Comparison of ENCODE assay signal across 10 cellular contexts in the genomic region with DNA sequence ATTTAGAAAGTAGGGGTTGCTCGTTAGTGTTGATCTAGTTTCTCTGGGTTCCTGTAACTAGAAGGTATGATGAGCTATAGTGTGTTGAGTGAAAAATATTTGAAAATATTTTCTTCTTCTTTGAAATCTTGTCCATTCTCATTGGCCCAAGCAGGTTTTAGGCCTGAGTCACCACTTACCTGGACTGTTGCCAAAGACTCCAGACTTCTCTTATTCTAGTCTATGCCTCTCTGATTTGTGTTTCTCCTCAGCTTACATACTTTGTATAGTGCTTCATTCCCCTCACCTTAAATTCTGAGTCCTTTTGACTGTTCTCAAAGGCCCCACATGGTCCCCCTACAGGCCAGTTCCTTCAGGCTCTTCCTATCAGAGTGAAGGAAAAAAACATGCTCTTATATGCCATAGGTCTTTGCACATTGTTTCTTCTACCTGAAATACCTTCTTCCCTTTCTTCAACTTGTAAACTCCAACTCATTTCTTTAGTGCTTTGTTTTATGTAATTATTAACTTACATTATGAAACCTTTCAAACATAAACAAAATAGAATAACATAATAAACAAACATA.
A peak's percentile ranks its signal among the peaks of the same experiment; 100 is the strongest.
DNase-seq lines count a peak whose midpoint lies in the region; ATAC-seq, FAIRE-seq and TF ChIP-seq lines count a peak whose summit lies in the region.
"Had no signal": no experiment of that assay in that cellular context is flagged by ENCODE, and none has a peak within 500 bp of the region (broad histone marks: within the 10 kb centered on the region; RNA-seq: fewer than 3 reads in every experiment).

No MANE protein-coding gene starts in this region.

- no peaks in the 10 kb centered on the region for H3K9me2 ChIP-seq in OCI-LY7 (ENCODE audit: insufficient read depth, low read length)

- no peaks in the 10 kb centered on the region for H3K36me3 ChIP-seq in OCI-LY7 (ENCODE audit: insufficient read depth, low read length)
- no peaks in the 10 kb centered on the region for H3K36me3 ChIP-seq in endothelial cell of umbilical vein (ENCODE audit: control insufficient read depth in 2 of 2, extremely low read depth in 1 of 2, insufficient read depth in 2 of 2, low read length in 2 of 2)
- no peaks in the 10 kb centered on the region for H3K36me3 ChIP-seq in smooth muscle cell (ENCODE audit: low read depth)
- H3K36me3 ChIP-seq: gastroesophageal sphincter, prostate gland had no signal

- H3K4me2 ChIP-seq in OCI-LY7 (ENCODE audit: low read length) = no peak overlapping the region
- H3K4me2 ChIP-seq in endothelial cell of umbilical vein (ENCODE audit: insufficient read depth, low read length) = no peak overlapping the region
- H3K4me2 ChIP-seq in smooth muscle cell = no peak overlapping the region

- H3K9me3 ChIP-seq in OCI-LY7 (ENCODE audit: low read length) (no peaks in the 10 kb centered on the region), endothelial cell of umbilical vein (replicated peaks; ENCODE audit: control insufficient read depth, insufficient read depth, low read length) (no peaks in the 10 kb centered on the region), smooth muscle cell (replicated peaks; ENCODE audit: low read depth) (no peaks in the 10 kb centered on the region), right cardiac atrium (ENCODE audit: control insufficient read depth, low read length) (no peaks in the 10 kb centered on the region)
- H3K9me3 ChIP-seq: gastroesophageal sphincter, prostate gland had no signal

- TF ChIP-seq POLR2A in endothelial cell of umbilical vein (IDR thresholded peaks at IDR 0.05; ENCODE audit: low read depth, low read length) = no peak

- H3K9me1 ChIP-seq in endothelial cell of umbilical vein (replicated peaks; ENCODE audit: control insufficient read depth, extremely low read depth, insufficient read depth, low read length) = no peaks in the 10 kb centered on the region

- no peak for DNase-seq in OCI-LY7 (ENCODE audit: low spot score)
- peak; percentile 4 for DNase-seq in endothelial cell of umbilical vein (ENCODE audit: low read depth, low spot score)
- no peak for DNase-seq in smooth muscle cell (lab: John Stamatoyannopoulos, UW; ENCODE audit: unreplicated experiment)
- no peak for DNase-seq in right cardiac atrium
- no peak for DNase-seq in epidermal melanocyte (ENCODE audit: insufficient read length, low spot score)
- DNase-seq: activated CD8-positive, alpha-beta memory T cell treated with anti-CD3 and anti-CD28 coated beads, Interleukin-2, amount 50 U/mL, for 48 hours had no signal

- peak; percentile 22 for TF ChIP-seq CTCF in GM12873 (IDR thresholded peaks at IDR 0.05; ENCODE audit: insufficient read depth, low read depth, low read length, missing control alignments)
- TF ChIP-seq CTCF in OCI-LY7 (conservative IDR thresholded peaks at IDR 0.05; ENCODE audit: low read length) = peak; percentile 49
- TF ChIP-seq CTCF in endothelial cell of umbilical vein (IDR thresholded peaks at IDR 0.05; ENCODE audit: extremely low read depth in 1 of 2, insufficient read depth in 1 of 2, low read depth in 1 of 2, low read length in 2 of 2) = no peak
- peak; percentile 19 for TF ChIP-seq CTCF in smooth muscle cell (IDR thresholded peaks at IDR 0.05; ENCODE audit: borderline replicate concordance, insufficient read depth, poor library complexity, severe bottlenecking)

- CTCF ChIA-PET in OCI-LY7 (lab: Charles Lee; ENCODE audit: unreplicated experiment) = no interaction called here
- CTCF ChIA-PET in endothelial cell of umbilical vein (lab: Charles Lee) = no interaction called here

- H3K4me3 ChIP-seq in OCI-LY7 (ENCODE audit: low read depth, low read length, poor library complexity, severe bottlenecking) (no peak overlapping the region), endothelial cell of umbilical vein (replicated peaks in 1 of 3; ENCODE audit: insufficient read depth in 1 of 3, low read depth in 1 of 3, low read length in 3 of 3) (no peak overlapping the region), smooth muscle cell (no peak overlapping the region), right cardiac atrium (ENCODE audit: low read length) (no peak overlapping the region)
- H3K4me3 ChIP-seq: gastroesophageal sphincter, prostate gland had no signal

- H3K27ac ChIP-seq in OCI-LY7 (ENCODE audit: low read depth, low read length, poor library complexity, severe bottlenecking) = no peak overlapping the region
- no peak overlapping the region for H3K27ac ChIP-seq in endothelial cell of umbilical vein (ENCODE audit: insufficient read depth, low read depth, low read length)
- H3K27ac ChIP-seq in smooth muscle cell (ENCODE audit: low read depth) = no peak overlapping the region
- H3K27ac ChIP-seq in right cardiac atrium (ENCODE audit: low read length) = no peak overlapping the region
- H3K27ac ChIP-seq: gastroesophageal sphincter, prostate gland had no signal

- H3K4me1 ChIP-seq in OCI-LY7 (ENCODE audit: insufficient read depth, low read length, poor library complexity, severe bottlenecking) = no peaks in the 10 kb centered on the region
- H3K4me1 ChIP-seq in endothelial cell of umbilical vein (ENCODE audit: control insufficient read depth, extremely low read depth, insufficient read depth, low read length) = no peaks in the 10 kb centered on the region
- H3K4me1 ChIP-seq in smooth muscle cell (ENCODE audit: low read depth) = peaks cover 3% of the 10 kb centered on the region
- H3K4me1 ChIP-seq in right cardiac atrium (ENCODE audit: control insufficient read depth, insufficient read depth, low read length) = no peaks in the 10 kb centered on the region
- H3K4me1 ChIP-seq: gastroesophageal sphincter, prostate gland had no signal

- H3K9ac ChIP-seq in endothelial cell of umbilical vein (replicated peaks; ENCODE audit: extremely low read depth, insufficient read depth, low read length) (no peak overlapping the region), smooth muscle cell (ENCODE audit: low read depth) (no peak overlapping the region)

- peaks cover 4% of the 10 kb centered on the region for H3F3A ChIP-seq in smooth muscle cell (ENCODE audit: low read depth)

- H3K79me2 ChIP-seq in OCI-LY7 (ENCODE audit: insufficient read depth, low read depth, low read length) (no peaks in the 10 kb centered on the region), endothelial cell of umbilical vein (ENCODE audit: control insufficient read depth, insufficient read depth, low read length) (no peaks in the 10 kb centered on the region), smooth muscle cell (ENCODE audit: low read depth) (no peaks in the 10 kb centered on the region)

- intact Hi-C loops in OCI-LY7 (cut with micrococcal nuclease; ENCODE audit: unreplicated experiment) = no loop called here
- intact Hi-C loops in endothelial cell of umbilical vein (cut with micrococcal nuclease) = no loop called here
- intact Hi-C loops in right cardiac atrium (cut with DNase I) = no loop called here

- no peak for FAIRE-seq in endothelial cell of umbilical vein (lab: Jason Lieb, UNC)

- ATAC-seq in GM21786 (IDR thresholded peaks at IDR 0.05; ENCODE audit: unreplicated experiment) (no peak), right cardiac atrium (no peak)
- ATAC-seq: gastroesophageal sphincter had no signal

- 80% methylated on average over 1 of the region's 1 CpG for WGBS in smooth muscle cell (ENCODE audit: low lambda C conversion rate)
- 76% methylated on average over 1 of the region's 1 CpG for WGBS in right cardiac atrium

- H2AFZ ChIP-seq in OCI-LY7 (ENCODE audit: low read length) = no peak overlapping the region
- H2AFZ ChIP-seq in endothelial cell of umbilical vein (ENCODE audit: low read depth, low read length) = no peak overlapping the region
- no peak overlapping the region for H2AFZ ChIP-seq in smooth muscle cell (ENCODE audit: low read depth)

- dilution Hi-C loops in endothelial cell of umbilical vein (cut with MboI; ENCODE audit: extremely low pct_ligation_motif_present, low sequenced_read_pairs) = no loop called here

- POLR2A ChIA-PET in OCI-LY7 (lab: Charles Lee) (interaction anchor here (1.2 kb wide), 1 partner anchor 362 kb away, joined by 3 read pairs; no protein-coding TSS in a partner anchor), endothelial cell of umbilical vein (lab: Charles Lee) (no interaction called here)

- H4K20me1 ChIP-seq in OCI-LY7 (ENCODE audit: insufficient read depth, low read length) = no peaks in the 10 kb centered on the region
- H4K20me1 ChIP-seq in endothelial cell of umbilical vein (replicated peaks; ENCODE audit: control insufficient read depth, extremely low read depth, insufficient read depth, low read length) = no peaks in the 10 kb centered on the region
- H4K20me1 ChIP-seq in smooth muscle cell (ENCODE audit: low read depth) = no peaks in the 10 kb centered on the region

- H3K27me3 ChIP-seq in endothelial cell of umbilical vein (ENCODE audit: control insufficient read depth in 2 of 2, insufficient read depth in 2 of 2, low read length in 2 of 2) (no peaks in the 10 kb centered on the region), smooth muscle cell (ENCODE audit: low read depth) (no peaks in the 10 kb centered on the region), right cardiac atrium (ENCODE audit: control insufficient read depth, insufficient read depth) (no peaks in the 10 kb centered on the region)
- H3K27me3 ChIP-seq: gastroesophageal sphincter had no signal

- BruUV-seq in OCI-LY7 (replicated peaks; lab: Mats Ljungman, UMichigan) (no TSS peak), endothelial cell of umbilical vein (replicated peaks; lab: Mats Ljungman, UMichigan) (no TSS peak)

TF ChIP-seq in endothelial cell of umbilical vein, 7 proteins besides CTCF, POLR2A, EP300 and RAD21:
- TF ChIP-seq JUN (IDR thresholded peaks at IDR 0.05; ENCODE audit: borderline replicate concordance, insufficient read depth, insufficient read length, low read depth) = no peak
- no peak for TF ChIP-seq MYC (IDR thresholded peaks at IDR 0.05; ENCODE audit: low read depth, low read length)
- TF ChIP-seq, protein P1, sequence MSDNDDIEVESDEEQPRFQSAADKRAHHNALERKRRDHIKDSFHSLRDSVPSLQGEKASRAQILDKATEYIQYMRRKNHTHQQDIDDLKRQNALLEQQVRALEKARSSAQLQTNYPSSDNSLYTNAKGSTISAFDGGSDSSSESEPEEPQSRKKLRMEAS (IDR thresholded peaks at IDR 0.05; ENCODE audit: insufficient read depth, insufficient read length) = no peak
TF ChIP-seq in endothelial cell of umbilical vein: peak in this region for 0.

Comparison
In these comparisons a context has a peak if more than half of its experiments do, and no peak if none do; other contexts are left out.
1. CTCF ChIP-seq: peak in GM12873 (single experiment), OCI-LY7 (single experiment) and smooth muscle cell (single experiment); none in endothelial cell of umbilical vein (0 of 2).